In genomic region chr9:86354048-86354881, GRCh38 we compare ENCODE assay signal across 8 cellular contexts. TPM values are rescaled to one million over a fixed set of nuclear protein-coding genes. Genes with fewer than 3 reads are reported as not detected.
DNase-seq lines count a peak whose midpoint lies in the region; ATAC-seq and TF ChIP-seq lines count a peak whose summit lies in the region.

Gene TUT7, minus strand, starts transcription at chr9:86354410. Its CDS starts 1,211 bp downstream, at chr9:86353199.

- POLR2A ChIA-PET in CD8-positive, alpha-beta memory T cell (lab: Charles Lee): interaction anchor here (0.6 to 1.1 kb wide), 2 partner anchors 72 to 685 kb away, joined by 3 to 5 read pairs; partner anchors contain the start of gene ISCA1

- H3K27ac ChIP-seq in CD8-positive, alpha-beta memory T cell (ENCODE audit: low read depth, low read length): peak within 1 kb of the TSS; percentile 78
- peak within 1 kb of the TSS; percentile 94 to 97 for H3K27ac ChIP-seq in lung (ENCODE audit: low read depth in 1 of 2, low read length in 1 of 2)

- 0% methylated on average over 70 to 85 of the region's 85 CpGs for WGBS in lung, 2 donors

- peaks cover 27% of the 10 kb centered on the region for H3K4me1 ChIP-seq in CD8-positive, alpha-beta memory T cell (ENCODE audit: insufficient read depth, low read length)
- peaks cover 6 to 15% of the 10 kb centered on the region in 2 donors for H3K4me1 ChIP-seq in lung (ENCODE audit: control insufficient read depth in 2 of 2, insufficient read depth in 2 of 2, low read length in 2 of 2)

- TF ChIP-seq CTCF in lung (IDR thresholded peaks at IDR 0.05; ENCODE audit: control extremely low read depth, extremely low read depth): no peak

- ATAC-seq in GM19467 (IDR thresholded peaks at IDR 0.05; ENCODE audit: unreplicated experiment) (peak; percentile 87), lung (ENCODE audit: insufficient read depth, low FRiP score) (peak; percentile 100)

- H3K36me3 ChIP-seq in CD8-positive, alpha-beta memory T cell (ENCODE audit: insufficient read depth, low read length): no peaks in the 10 kb centered on the region
- H3K36me3 ChIP-seq in lung (ENCODE audit: control insufficient read depth in 2 of 2, insufficient read depth in 2 of 2, low read length in 2 of 2): no peaks in the 10 kb centered on the region

- H3K4me1 Mint-ChIP-seq in CD8-positive, alpha-beta memory T cell: peaks cover 41 to 59% (median 51%) of the 10 kb centered on the region in 3 donors

- CTCF ChIA-PET in CD8-positive, alpha-beta memory T cell (lab: Charles Lee): no interaction called here

- H3K36me3 Mint-ChIP-seq in CD8-positive, alpha-beta memory T cell: peaks cover 5 to 32% (median 12%) of the 10 kb centered on the region in 3 donors

- peak within 1 kb of the TSS; percentile 91 to 99 (median 96) for H3K27ac Mint-ChIP-seq in CD8-positive, alpha-beta memory T cell

- no peaks in the 10 kb centered on the region for H3K9me3 Mint-ChIP-seq in CD8-positive, alpha-beta memory T cell

- H3K9me3 ChIP-seq in CD8-positive, alpha-beta memory T cell (ENCODE audit: low read length): no peaks in the 10 kb centered on the region
- no peaks in the 10 kb centered on the region for H3K9me3 ChIP-seq in lung (ENCODE audit: control insufficient read depth in 2 of 2, insufficient read depth in 1 of 2, low read length in 1 of 2)

- peak within 1 kb of the TSS; percentile 99 for H3K4me3 ChIP-seq in CD8-positive, alpha-beta memory T cell (ENCODE audit: low read length)
- H3K4me3 ChIP-seq in lung: peak within 1 kb of the TSS; percentile 95

- peaks cover 0 to 1% of the 10 kb centered on the region in 2 donors for H3K27me3 Mint-ChIP-seq in CD8-positive, alpha-beta memory T cell

- DNase-seq in CD8-positive, alpha-beta memory T cell: peak; percentile 92 to 95 (median 93)
- peak; percentile 90 for DNase-seq in HPDE6-E6E7 (ENCODE audit: extremely low spot score)
- DNase-seq in NK-92 (lab: John Stamatoyannopoulos, UW; ENCODE audit: unreplicated experiment): peak; percentile 50
- DNase-seq in activated CD8-positive, alpha-beta memory T cell treated with anti-CD3 and anti-CD28 coated beads for 1 hour (ENCODE audit: extremely low read depth in 1 of 2, low read depth in 1 of 2): peak; percentile 74 to 90
- DNase-seq in effector CD4-positive, alpha-beta T cell: peak; percentile 90
- DNase-seq in lung (ENCODE audit: low spot score): peak; percentile 96
- DNase-seq in stimulated activated CD4-positive, alpha-beta T cell treated with anti-CD3 and anti-CD28 coated beads, TNF-alpha, amount 100 ng/mL, for 24 hours (ENCODE audit: low read depth in 3 of 3): peak; percentile 89 to 93 (median 90)

- peak within 1 kb of the TSS; percentile 95 to 99 (median 98) for H3K4me3 Mint-ChIP-seq in CD8-positive, alpha-beta memory T cell

- H3K27me3 ChIP-seq in CD8-positive, alpha-beta memory T cell (ENCODE audit: insufficient read depth, low read length, poor library complexity, severe bottlenecking): no peaks in the 10 kb centered on the region
- no peaks in the 10 kb centered on the region for H3K27me3 ChIP-seq in lung (ENCODE audit: control insufficient read depth, insufficient read depth)

RNA-seq across cellular contexts. Expression of gene TUT7, which starts in this region (rescaled TPM):
- 10 to 100 TPM; 34.2 to 36.0 TPM for total RNA-seq in CD8-positive, alpha-beta memory T cell
- polyA plus RNA-seq in CD8-positive, alpha-beta memory T cell: 26.1 TPM
- total RNA-seq in lung: 10 to 100 TPM; 30.7 to 47.7 TPM
- polyA plus RNA-seq in lung: 10 to 100 TPM; 15.5 to 21.7 TPM

Comparison
In these comparisons a context has a peak if more than half of its experiments do, and no peak if none do; other contexts are left out.
1. Peak in every context shown above with its lines: DNase-seq, ATAC-seq, H3K4me3 ChIP-seq and H3K27ac ChIP-seq.